16 cellular contexts compared by ENCODE assay signal in genomic region chr3:78497692-78498091, GRCh38.
A peak's percentile ranks its signal among the peaks of the same experiment; 100 is the strongest.
DNase-seq lines count a peak whose midpoint lies in the region; TF ChIP-seq lines count a peak whose summit lies in the region.
"Had no signal": no experiment of that assay in that cellular context is flagged by ENCODE, and none has a peak within 500 bp of the region (broad histone marks: within the 10 kb centered on the region; RNA-seq: fewer than 3 reads in every experiment).

No MANE protein-coding gene starts in this region.

- H2BK120ac ChIP-seq in mesenchymal stem cell (ENCODE audit: low read depth, low read length), result no peak overlapping the region

- no peaks in the 10 kb centered on the region for H3K9me2 ChIP-seq in Karpas-422 (replicated peaks; ENCODE audit: insufficient read depth, low read length)

- no peaks in the 10 kb centered on the region for H3K27me3 ChIP-seq in BJ (ENCODE audit: control insufficient read depth, insufficient read depth, low read length)
- H3K27me3 ChIP-seq in mesenchymal stem cell (ENCODE audit: control insufficient read depth in 1 of 2, insufficient read depth in 1 of 2, low read length in 2 of 2), result no peaks in the 10 kb centered on the region
- no peaks in the 10 kb centered on the region for H3K27me3 ChIP-seq in Karpas-422 (ENCODE audit: low read length)
- H3K27me3 ChIP-seq: BLaER1, esophagus muscularis mucosa, SJCRH30 had no signal

- no peak overlapping the region for H4K8ac ChIP-seq in mesenchymal stem cell (ENCODE audit: low read length)

- H4K91ac ChIP-seq in mesenchymal stem cell (ENCODE audit: low read length), result no peak overlapping the region

- no peaks in the 10 kb centered on the region for H3K79me1 ChIP-seq in mesenchymal stem cell (replicated peaks; ENCODE audit: low read length, poor library complexity, severe bottlenecking)

- POLR2A ChIA-PET in BJ (lab: Charles Lee), result no interaction called here

- TF ChIP-seq CTCF in BJ (IDR thresholded peaks at IDR 0.05; ENCODE audit: insufficient read depth, low read depth, low read length) (peak; percentile 31), choroid plexus epithelial cell (conservative IDR thresholded peaks at IDR 0.05; ENCODE audit: low read depth, low read length) (peak; percentile 25)

- H2AK5ac ChIP-seq in mesenchymal stem cell (ENCODE audit: low read length, severe bottlenecking), result no peak overlapping the region

- CTCF ChIA-PET in BJ (lab: Yijun Ruan, JAX), result interaction anchor here (0.7 to 0.8 kb wide), 2 partner anchors 19 to 293 kb away, joined by 3 read pairs; no protein-coding TSS in a partner anchor

- H3K18ac ChIP-seq in mesenchymal stem cell (ENCODE audit: low read depth in 1 of 2, low read length in 2 of 2), result no peak overlapping the region

- no peak overlapping the region for H3K14ac ChIP-seq in mesenchymal stem cell (ENCODE audit: low read length in 2 of 2)

- no peaks in the 10 kb centered on the region for H3K4me1 ChIP-seq in mesenchymal stem cell (ENCODE audit: control insufficient read depth, insufficient read depth, low read depth, low read length)
- H3K4me1 ChIP-seq in Karpas-422 (ENCODE audit: low read length), result no peaks in the 10 kb centered on the region
- H3K4me1 ChIP-seq: BLaER1 had no signal

- no peak overlapping the region for H3K23ac ChIP-seq in mesenchymal stem cell (ENCODE audit: low read length in 2 of 2)

- H3K9ac ChIP-seq in mesenchymal stem cell (ENCODE audit: low read length) (no peak overlapping the region), Karpas-422 (ENCODE audit: low read length) (no peak overlapping the region)
- H3K9ac ChIP-seq: BLaER1 had no signal

- no peak overlapping the region for H2BK15ac ChIP-seq in mesenchymal stem cell (ENCODE audit: low read depth, poor library complexity, severe bottlenecking)

- no peaks in the 10 kb centered on the region for H4K20me1 ChIP-seq in Karpas-422 (ENCODE audit: insufficient read depth, low read depth, low read length)
- H4K20me1 ChIP-seq: BLaER1 had no signal

- WGBS in mesenchymal stem cell, result 88% methylated on average over 1 of the region's 2 CpGs

- H3K9me3 ChIP-seq in mesenchymal stem cell (ENCODE audit: control insufficient read depth, low read length) (no peaks in the 10 kb centered on the region), Karpas-422 (ENCODE audit: low read length) (no peaks in the 10 kb centered on the region)
- H3K9me3 ChIP-seq: BLaER1, esophagus muscularis mucosa, SJCRH30 had no signal

- no peak overlapping the region for H2BK5ac ChIP-seq in mesenchymal stem cell (ENCODE audit: low read depth, low read length, poor library complexity, severe bottlenecking)

- H3K4ac ChIP-seq in mesenchymal stem cell (ENCODE audit: low read depth in 1 of 2, low read length in 2 of 2), result no peak overlapping the region

- H3K27ac ChIP-seq in mesenchymal stem cell (ENCODE audit: low read length, poor library complexity, severe bottlenecking), result no peak overlapping the region
- H3K27ac ChIP-seq in Karpas-422 (ENCODE audit: low read length), result no peak overlapping the region
- H3K27ac ChIP-seq: BLaER1, coronary artery, esophagus muscularis mucosa, SJCRH30 had no signal

- no peak overlapping the region for H2AFZ ChIP-seq in mesenchymal stem cell (ENCODE audit: low read depth, low read length)
- no peak overlapping the region for H2AFZ ChIP-seq in Karpas-422 (ENCODE audit: low read length)

- H3K36me3 ChIP-seq in BJ (ENCODE audit: control insufficient read depth, insufficient read depth, low read length) (no peaks in the 10 kb centered on the region), mesenchymal stem cell (ENCODE audit: control insufficient read depth in 1 of 2, insufficient read depth in 2 of 2, low read depth in 1 of 2, low read length in 2 of 2) (no peaks in the 10 kb centered on the region), Karpas-422 (ENCODE audit: insufficient read depth, low read length) (no peaks in the 10 kb centered on the region)
- H3K36me3 ChIP-seq: BLaER1, esophagus muscularis mucosa, SJCRH30 had no signal

- no peaks in the 10 kb centered on the region for H3K79me2 ChIP-seq in Karpas-422 (ENCODE audit: low read length)

- H3K4me2 ChIP-seq in mesenchymal stem cell (ENCODE audit: low read length, poor library complexity, severe bottlenecking), result no peak overlapping the region
- H3K4me2 ChIP-seq in Karpas-422 (ENCODE audit: low read depth, low read length, poor library complexity, severe bottlenecking), result no peak overlapping the region
- H3K4me2 ChIP-seq: BLaER1 had no signal

- DNase-seq in BJ (ENCODE audit: low read depth) (no peak), NCI-H146 (lab: John Stamatoyannopoulos, UW) (peak; percentile 49), choroid plexus epithelial cell (ENCODE audit: low read depth) (peak; percentile 51), mesenchymal stem cell (peak; percentile 6), NCI-H69 (lab: John Stamatoyannopoulos, UW) (no peak), foreskin melanocyte (no peak), Karpas-422 (no peak)
- DNase-seq: activated CD4-positive, alpha-beta T cell treated with anti-CD3 and anti-CD28 coated beads for 1 hour; left colon; MM.1S; stimulated activated CD4-positive, alpha-beta T cell treated with anti-CD3 and anti-CD28 coated beads, Interleukin-2, amount 100 ng/mL, for 48 hours; T-helper 9 cell had no signal

- no peak overlapping the region for H3K4me3 ChIP-seq in BJ (ENCODE audit: low read depth, low read length)
- no peak overlapping the region for H3K4me3 ChIP-seq in choroid plexus epithelial cell (ENCODE audit: low read depth, low read length)
- H3K4me3 ChIP-seq in mesenchymal stem cell (ENCODE audit: insufficient read depth in 1 of 2, low read depth in 1 of 2, low read length in 2 of 2), result no peak overlapping the region
- H3K4me3 ChIP-seq in Karpas-422 (ENCODE audit: low read length), result no peak overlapping the region
- H3K4me3 ChIP-seq: BLaER1, coronary artery, esophagus muscularis mucosa, SJCRH30 had no signal

- H2BK12ac ChIP-seq in mesenchymal stem cell (ENCODE audit: low read length in 2 of 2), result no peak overlapping the region

Comparison
In these comparisons a context has a peak if more than half of its experiments do, and no peak if none do; other contexts are left out.
1. DNase-seq: peak in NCI-H146 (single experiment), choroid plexus epithelial cell (single experiment) and mesenchymal stem cell (single experiment); none in BJ (single experiment), NCI-H69 (single experiment), foreskin melanocyte (single experiment) and Karpas-422 (single experiment).